ENCODE assay signal across 9 cellular contexts in genomic region chr6:80132942-80133517, GRCh38. TPM values are rescaled to one million over a fixed set of nuclear protein-coding genes. Genes with fewer than 3 reads are reported as not detected.
DNase-seq lines count a peak whose midpoint lies in the region; ATAC-seq and TF ChIP-seq lines count a peak whose summit lies in the region.
"Had no signal": no experiment of that assay in that cellular context is flagged by ENCODE, and none has a peak within 500 bp of the region (broad histone marks: within the 10 kb centered on the region; RNA-seq: fewer than 3 reads in every experiment).

No MANE protein-coding gene starts in this region.

- no peaks in the 10 kb centered on the region for H3K27me3 Mint-ChIP-seq in endothelial cell (ENCODE audit: unreplicated experiment)

- H4K20me1 ChIP-seq in SK-N-SH (ENCODE audit: insufficient read depth) = no peaks in the 10 kb centered on the region

- H3K9ac ChIP-seq in SK-N-SH = no peak overlapping the region

- no peak overlapping the region for H3K4me3 Mint-ChIP-seq in endothelial cell (ENCODE audit: unreplicated experiment)

- no peaks in the 10 kb centered on the region for H3K9me3 Mint-ChIP-seq in endothelial cell (ENCODE audit: unreplicated experiment)

- no peak overlapping the region for H3K27ac ChIP-seq in SK-N-SH (ENCODE audit: low read depth in 2 of 2, low read length in 1 of 2)
- H3K27ac ChIP-seq: skin epidermis had no signal

- POLR2A ChIA-PET in SK-N-SH (lab: Yijun Ruan, JAX) = no interaction called here

- no peak overlapping the region for H3K27ac Mint-ChIP-seq in endothelial cell (ENCODE audit: unreplicated experiment)

- H3K4me1 Mint-ChIP-seq in endothelial cell (ENCODE audit: unreplicated experiment) = no peaks in the 10 kb centered on the region

- no peaks in the 10 kb centered on the region for H3K79me2 ChIP-seq in SK-N-SH (ENCODE audit: insufficient read depth)

- ATAC-seq in GM19035 (IDR thresholded peaks at IDR 0.05; ENCODE audit: unreplicated experiment) (no peak), HG03175 (IDR thresholded peaks at IDR 0.05; ENCODE audit: unreplicated experiment) (no peak)

- H3K36me3 Mint-ChIP-seq in endothelial cell (ENCODE audit: low read depth, unreplicated experiment) = no peaks in the 10 kb centered on the region

- H3K9me2 ChIP-seq in SK-N-SH = no peaks in the 10 kb centered on the region

- H3K36me3 ChIP-seq in SK-N-SH (replicated peaks in 1 of 2; ENCODE audit: control insufficient read depth in 1 of 2, insufficient read depth in 2 of 2, low read length in 1 of 2) = peaks cover 28 to 32% of the 10 kb centered on the region in 2 experiments

- peaks cover 0 to 3% of the 10 kb centered on the region in 2 experiments; a peak in 1 of 4 replicates for H3K4me1 ChIP-seq in SK-N-SH (ENCODE audit: control insufficient read depth in 1 of 2, insufficient read depth in 2 of 2, low read depth in 1 of 2, low read length in 1 of 2)

- no peaks in the 10 kb centered on the region for H3K27me3 ChIP-seq in SK-N-SH (ENCODE audit: insufficient read depth)

- H3K9me3 ChIP-seq in SK-N-SH = no peaks in the 10 kb centered on the region; the same call in 1 of the 2 replicates

- DNase-seq in ELF-1 (ENCODE audit: low read depth, low spot score) = peak; percentile 11
- DNase-seq in NAMALWA (ENCODE audit: low spot score) = peak; percentile 26
- DNase-seq in SK-N-SH = peak; percentile 39
- DNase-seq in endothelial cell (ENCODE audit: low spot score) = peak; percentile 44
- DNase-seq in middle frontal gyrus (ENCODE audit: extremely low spot score, low spot score) = peak; percentile 24
- DNase-seq in ureter (ENCODE audit: low spot score) = peak; percentile 52

- no peak for TF ChIP-seq EP300 in SK-N-SH (IDR thresholded peaks at IDR 0.05; ENCODE audit: borderline replicate concordance in 1 of 2, low read depth in 1 of 2, low read length in 1 of 2)

- peaks cover 9% of the 10 kb centered on the region for H3F3A ChIP-seq in SK-N-SH (replicated peaks; ENCODE audit: insufficient read depth)

- CTCF ChIA-PET in SK-N-SH (lab: Yijun Ruan, JAX) = interaction anchor here (0.7 to 2.1 kb wide), 14 partner anchors 19 to 1620 kb away, joined by 3 to 7 read pairs (median 4); partner anchors contain the start of gene BCKDHB

- no peak overlapping the region; a peak in 1 of 4 replicates for H3K4me3 ChIP-seq in SK-N-SH (ENCODE audit: low read depth in 2 of 2, low read length in 1 of 2)
- H3K4me3 ChIP-seq: skin epidermis had no signal

- TF ChIP-seq CTCF in SK-N-SH (IDR thresholded peaks at IDR 0.05) (peak; percentile 74), endothelial cell (IDR thresholded peaks at IDR 0.05; ENCODE audit: unreplicated experiment) (no peak)

- H3K4me2 ChIP-seq in SK-N-SH = no peak overlapping the region

- peak; percentile 86 for TF ChIP-seq RAD21 in SK-N-SH (IDR thresholded peaks at IDR 0.05; ENCODE audit: low read length)

- H2AFZ ChIP-seq in SK-N-SH (ENCODE audit: low read depth) = no peak overlapping the region; the same call in 1 of the 2 replicates

- WGBS in SK-N-SH (ENCODE audit: low lambda C conversion rate) = 66% methylated on average over 5 of the region's 5 CpGs

TF ChIP-seq in SK-N-SH, 30 proteins besides CTCF, POLR2A, EP300 and RAD21:
- peak; percentile 12; the same call in 1 of the 2 replicates for TF ChIP-seq POLR2AphosphoS5 (IDR thresholded peaks at IDR 0.05; ENCODE audit: low read depth, low read length)
- TF ChIP-seq SMC3 (IDR thresholded peaks at IDR 0.05; ENCODE audit: low read depth, low read length) = peak; percentile 68
- no peak for TF ChIP-seq EZH2phosphoT487 (IDR thresholded peaks at IDR 0.05; ENCODE audit: borderline replicate concordance, low read depth)
- TF ChIP-seq RFX5 (IDR thresholded peaks at IDR 0.05; ENCODE audit: low read length) = no peak
- no peak for TF ChIP-seq GATA2 (CRISPR knock-in tag; IDR thresholded peaks at IDR 0.05)
- no peak for TF ChIP-seq MAX (IDR thresholded peaks at IDR 0.05; ENCODE audit: low read depth)
- TF ChIP-seq GABPA (IDR thresholded peaks at IDR 0.05; ENCODE audit: low read depth) = no peak
- peak; percentile 99 for TF ChIP-seq NFIC (IDR thresholded peaks at IDR 0.05; ENCODE audit: borderline replicate concordance)
- TF ChIP-seq USF2 (IDR thresholded peaks at IDR 0.05; ENCODE audit: borderline replicate concordance, low read depth, low read length) = no peak
- TF ChIP-seq PBX3 (IDR thresholded peaks at IDR 0.05) = no peak

RNA-seq across cellular contexts. Expression of gene BCKDHB, which starts 26.6 kb away (rescaled TPM):
- polyA plus RNA-seq in SK-N-SH (2012; rRNA removed) = 19.9 and 26.9 TPM in 2 replicates
- polyA plus RNA-seq in SK-N-SH (2012; cell fraction: cytosol; rRNA removed) = 27.8 and 31.9 TPM in 2 replicates
- polyA plus RNA-seq in SK-N-SH (2012; cell fraction: nucleus; rRNA removed) = 11.1 and 19.1 TPM in 2 replicates
- 15.3 TPM for total RNA-seq in endothelial cell (ENCODE audit: unreplicated experiment)
- 35.6 TPM for total RNA-seq in ureter
